19 cellular contexts compared by ENCODE assay signal in the genomic region with DNA sequence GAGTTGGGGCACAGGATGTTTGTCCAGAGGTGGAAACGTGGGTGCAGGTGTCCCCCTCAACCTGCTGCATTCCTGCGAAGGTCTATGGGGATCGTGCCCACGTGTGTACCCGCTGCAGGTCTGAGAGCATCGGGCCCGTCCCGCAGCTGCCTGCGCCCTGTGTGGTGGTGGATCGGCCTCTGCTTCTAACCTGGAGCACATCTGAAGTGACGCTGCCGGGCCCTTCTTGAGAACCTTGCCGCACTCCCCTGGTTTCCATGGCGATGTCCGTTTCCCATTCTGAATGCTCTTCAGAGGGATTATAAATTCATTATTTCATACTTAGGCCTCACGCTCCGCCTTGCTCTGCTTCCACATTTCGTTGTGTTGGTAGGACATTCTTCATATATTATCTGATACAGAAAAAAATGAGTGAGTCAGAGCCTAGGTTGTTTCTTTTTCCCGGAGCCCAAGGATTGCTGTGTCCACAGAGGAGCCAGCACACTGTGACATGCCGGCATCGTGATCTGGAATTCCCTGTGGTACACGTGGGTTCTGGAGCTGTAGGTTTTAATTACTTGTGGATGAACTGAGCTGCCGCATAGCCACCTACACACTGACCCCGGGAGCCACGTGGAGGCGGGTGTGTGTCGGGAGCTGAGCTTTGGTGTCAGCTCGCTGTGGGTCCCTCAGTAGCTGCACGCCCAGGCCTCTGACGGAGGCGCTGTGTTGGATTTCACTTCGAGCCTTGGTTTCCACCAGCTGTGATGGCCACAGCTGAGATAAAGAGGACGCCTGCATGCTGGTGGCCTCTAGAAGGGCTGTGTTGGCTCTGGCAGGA.
A peak's percentile ranks its signal among the peaks of the same experiment; 100 is the strongest.
DNase-seq lines count a peak whose midpoint lies in the region; ATAC-seq and TF ChIP-seq lines count a peak whose summit lies in the region.
"Had no signal": no experiment of that assay in that cellular context is flagged by ENCODE, and none has a peak within 500 bp of the region (broad histone marks: within the 10 kb centered on the region; RNA-seq: fewer than 3 reads in every experiment).

No MANE protein-coding gene starts in this region.

- no peaks in the 10 kb centered on the region for H3K79me2 ChIP-seq in neural progenitor cell (ENCODE audit: low read depth)

- H3K27me3 Mint-ChIP-seq in IgD-negative memory B cell (peaks cover 2% of the 10 kb centered on the region), neural progenitor cell (ENCODE audit: insufficient read depth, low read depth) (peaks cover 3% of the 10 kb centered on the region)
- H3K27me3 Mint-ChIP-seq: B cell had no signal

- no peaks in the 10 kb centered on the region for H3K36me3 ChIP-seq in BLaER1 treated with 17β-estradiol and CSF1 and Interleukin-3, amounts not matched to agents 10 nM and 100 nM
- no peaks in the 10 kb centered on the region for H3K36me3 ChIP-seq in neural progenitor cell
- H3K36me3 ChIP-seq in HAP-1 (replicated peaks): no peaks in the 10 kb centered on the region
- H3K36me3 ChIP-seq: esophagus squamous epithelium, sigmoid colon, upper lobe of right lung had no signal

- H3K27ac Mint-ChIP-seq in IgD-negative memory B cell (peak overlapping the region in 2 of 3 donors; percentile 3 to 35), neural progenitor cell (peak overlapping the region; percentile 92)
- H3K27ac Mint-ChIP-seq: B cell had no signal

- H3K4me2 ChIP-seq in BLaER1 treated with 17β-estradiol and CSF1 and Interleukin-3, amounts not matched to agents 10 nM and 100 nM: peak overlapping the region in 10 of 11 experiments; percentile 24 to 93 (median 71); a peak in 19 of 22 replicates
- H3K4me2 ChIP-seq in neural progenitor cell: no peak overlapping the region

- ATAC-seq in HG03439 (IDR thresholded peaks at IDR 0.05; ENCODE audit: unreplicated experiment): no peak
- ATAC-seq: K562; naive thymus-derived CD8-positive, alpha-beta T cell; upper lobe of right lung had no signal

- H3K4me1 Mint-ChIP-seq in IgD-negative memory B cell: no peaks in the 10 kb centered on the region
- H3K4me1 Mint-ChIP-seq in neural progenitor cell: peaks cover 49% of the 10 kb centered on the region
- H3K4me1 Mint-ChIP-seq: B cell; naive thymus-derived CD8-positive, alpha-beta T cell had no signal

- H3K4me3 ChIP-seq in BLaER1 treated with 17β-estradiol and CSF1 and Interleukin-3, amounts not matched to agents 10 nM and 100 nM: no peak overlapping the region
- H3K4me3 ChIP-seq in cardiac fibroblast (replicated peaks in 1 of 2; ENCODE audit: low read depth in 2 of 2, low read length in 2 of 2): no peak overlapping the region
- H3K4me3 ChIP-seq in neural progenitor cell: no peak overlapping the region
- no peak overlapping the region for H3K4me3 ChIP-seq in HAP-1
- H3K4me3 ChIP-seq: coronary artery, esophagus squamous epithelium, K562, sigmoid colon, SK-N-MC, upper lobe of right lung had no signal

- H3K27me3 ChIP-seq in BLaER1 treated with 17β-estradiol and CSF1 and Interleukin-3, amounts not matched to agents 10 nM and 100 nM: peaks cover 0 to 6% (median 0%) of the 10 kb centered on the region in 11 experiments; a peak in 1 of 22 replicates
- no peaks in the 10 kb centered on the region for H3K27me3 ChIP-seq in neural progenitor cell
- H3K27me3 ChIP-seq in HAP-1 (ENCODE audit: low read depth): peaks cover 2% of the 10 kb centered on the region; the same call in 1 of the 2 replicates
- H3K27me3 ChIP-seq: upper lobe of right lung had no signal

- H3K4me3 Mint-ChIP-seq in IgD-negative memory B cell: no peak overlapping the region
- no peak overlapping the region for H3K4me3 Mint-ChIP-seq in neural progenitor cell
- H3K4me3 Mint-ChIP-seq: B cell; naive thymus-derived CD8-positive, alpha-beta T cell had no signal

- peak overlapping the region in 4 of 11 experiments; percentile 45 to 79 (median 70); a peak in 8 of 22 replicates for H3K27ac ChIP-seq in BLaER1 treated with 17β-estradiol and CSF1 and Interleukin-3, amounts not matched to agents 10 nM and 100 nM
- H3K27ac ChIP-seq in neural progenitor cell: no peak overlapping the region
- H3K27ac ChIP-seq: coronary artery, esophagus squamous epithelium, SK-N-MC, upper lobe of right lung had no signal

- H2AFZ ChIP-seq in neural progenitor cell (replicated peaks): no peak overlapping the region

- in situ Hi-C loops in HAP-1 (cut with MboI; ENCODE audit: low sequenced_read_pairs): no loop called here

- H3K9me3 Mint-ChIP-seq in IgD-negative memory B cell (no peaks in the 10 kb centered on the region), neural progenitor cell (no peaks in the 10 kb centered on the region)
- H3K9me3 Mint-ChIP-seq: naive thymus-derived CD8-positive, alpha-beta T cell had no signal

- TF ChIP-seq CTCF in cardiac fibroblast (IDR thresholded peaks at IDR 0.05; ENCODE audit: low read depth, low read length): no peak
- TF ChIP-seq CTCF in neural progenitor cell (IDR thresholded peaks at IDR 0.05): no peak

- H4K20me1 ChIP-seq in BLaER1 treated with 17β-estradiol and CSF1 and Interleukin-3, amounts not matched to agents 10 nM and 100 nM: no peaks in the 10 kb centered on the region
- no peaks in the 10 kb centered on the region for H4K20me1 ChIP-seq in neural progenitor cell (ENCODE audit: low read depth)

- no peaks in the 10 kb centered on the region for H3K9me3 ChIP-seq in BLaER1 treated with 17β-estradiol and CSF1 and Interleukin-3, amounts not matched to agents 10 nM and 100 nM (replicated peaks in 1 of 11)
- no peaks in the 10 kb centered on the region for H3K9me3 ChIP-seq in neural progenitor cell (ENCODE audit: low read depth)
- no peaks in the 10 kb centered on the region for H3K9me3 ChIP-seq in HAP-1
- H3K9me3 ChIP-seq: esophagus squamous epithelium, sigmoid colon, upper lobe of right lung had no signal

- H3K36me3 Mint-ChIP-seq in IgD-negative memory B cell: no peaks in the 10 kb centered on the region
- no peaks in the 10 kb centered on the region for H3K36me3 Mint-ChIP-seq in neural progenitor cell
- H3K36me3 Mint-ChIP-seq: naive thymus-derived CD8-positive, alpha-beta T cell had no signal

- H3K9ac ChIP-seq in BLaER1 treated with 17β-estradiol and CSF1 and Interleukin-3, amounts not matched to agents 10 nM and 100 nM: peak overlapping the region in 4 of 11 experiments; percentile 24 to 57 (median 41); a peak in 4 of 22 replicates
- H3K9ac ChIP-seq in neural progenitor cell: no peak overlapping the region

- DNase-seq in cardiac fibroblast (ENCODE audit: low read depth in 2 of 2): peak; percentile 3 to 26
- DNase-seq in neural progenitor cell (ENCODE audit: low spot score): no peak
- DNase-seq in HAP-1 (ENCODE audit: low spot score in 2 of 2): no peak
- DNase-seq in DMS 273 treated with DMSO at 0.1 percent for 48 hours (lab: John Stamatoyannopoulos, UW): no peak
- DNase-seq in inferior parietal cortex (ENCODE audit: extremely low spot score): no peak
- DNase-seq: activated CD4-positive, alpha-beta T cell treated with anti-CD3 and anti-CD28 coated beads, Interleukin-2, amount 50 U/mL, for 48 hours; esophagus squamous epithelium; NCI-H1105; NCI-H510A; upper lobe of right lung had no signal

- no peaks in the 10 kb centered on the region for H3F3A ChIP-seq in neural progenitor cell (ENCODE audit: low read depth)

- peaks cover 15 to 100% (median 93%) of the 10 kb centered on the region in 10 experiments for H3K4me1 ChIP-seq in BLaER1 treated with 17β-estradiol and CSF1 and Interleukin-3, amounts not matched to agents 10 nM and 100 nM
- H3K4me1 ChIP-seq in neural progenitor cell (no peaks in the 10 kb centered on the region), HAP-1 (no peaks in the 10 kb centered on the region)

Comparison
In these comparisons a context has a peak if more than half of its experiments do, and no peak if none do; other contexts are left out.
1. DNase-seq: peak in cardiac fibroblast (2 of 2); none in neural progenitor cell (single experiment), HAP-1 (0 of 2), DMS 273 treated with DMSO at 0.1 percent for 48 hours (single experiment) and inferior parietal cortex (single experiment).